Comparison of ENCODE assay signal across 35 cellular contexts in genomic region chr3:137867611-137868010, GRCh38.
"Had no signal": no experiment of that assay in that cellular context is flagged by ENCODE, and none has a peak within 500 bp of the region (broad histone marks: within the 10 kb centered on the region; RNA-seq: fewer than 3 reads in every experiment).

No MANE protein-coding gene starts in this region.

- H3K27ac ChIP-seq: KMS-11 had no signal

- H3K36me3 ChIP-seq: MG63 had no signal

- DNase-seq: Karpas-422, Kasumi-1, MG63, MM.1S, MV-4-11, NCI-H1048, NCI-H1092, NCI-H1092 treated with DMSO at 0.1 percent for 48 hours, NCI-H1105, NCI-H1105 treated with DMSO at 0.1 percent for 48 hours, NCI-H1417, NCI-H1417 treated with DMSO at 0.1 percent for 48 hours, NCI-H1436, NCI-H1436 treated with DMSO at 0.1 percent for 48 hours, NCI-H146, NCI-H1694, NCI-H1694 treated with DMSO at 0.1 percent for 48 hours, NCI-H187, NCI-H187 treated with DMSO at 0.1 percent for 48 hours, NCI-H1930, NCI-H2029, NCI-H2029 treated with DMSO at 0.1 percent for 48 hours, NCI-H2081, NCI-H2081 treated with DMSO at 0.1 percent for 48 hours, NCI-H2107, NCI-H2171, NCI-H2171 treated with DMSO at 0.1 percent for 48 hours, NCI-H2227 treated with DMSO at 0.1 percent for 48 hours, NCI-H226, NCI-H345, NCI-H446, NCI-H446 treated with DMSO at 0.1 percent for 48 hours, NCI-H510A, NCI-H510A treated with DMSO at 0.1 percent for 48 hours had no signal

- H3K4me2 ChIP-seq: KMS-11 had no signal

- H3K4me3 ChIP-seq: MG63 had no signal

- H3K9ac ChIP-seq: KMS-11 had no signal
